In genomic region chr1:23791434-23792047, GRCh38 we compare ENCODE assay signal across 8 cellular contexts. TPM values are rescaled to one million over a fixed set of nuclear protein-coding genes. Genes with fewer than 3 reads are reported as not detected.
A peak's percentile ranks its signal among the peaks of the same experiment; 100 is the strongest.
DNase-seq lines count a peak whose midpoint lies in the region; ATAC-seq and TF ChIP-seq lines count a peak whose summit lies in the region.

No MANE protein-coding gene starts in this region.

- H2AK5ac ChIP-seq in mesendoderm (ENCODE audit: low read length), result no peak overlapping the region

- H3K56ac ChIP-seq in mesendoderm (ENCODE audit: low read length), result peak overlapping the region; percentile 88

- H3K23ac ChIP-seq in mesendoderm (ENCODE audit: low read length), result no peak overlapping the region

- peaks cover 3% of the 10 kb centered on the region for H3K79me1 ChIP-seq in mesendoderm (ENCODE audit: low read length)

- no peak overlapping the region for H2BK120ac ChIP-seq in mesendoderm (ENCODE audit: low read depth, low read length)

- WGBS in mesendoderm (ENCODE audit: extremely low coverage, insufficient coverage, low lambda C conversion rate), result no CpG with 5 or more reads among the region's 17 CpGs

- peak overlapping the region; percentile 29 for H3K18ac ChIP-seq in mesendoderm (ENCODE audit: low read length)

- H3K9ac ChIP-seq in mesendoderm (ENCODE audit: low read length), result peak overlapping the region; percentile 78

- TF ChIP-seq CTCF in AG10803 (conservative IDR thresholded peaks at IDR 0.05; ENCODE audit: low read length), result no peak
- no peak for TF ChIP-seq CTCF in dorsolateral prefrontal cortex (IDR thresholded peaks at IDR 0.05 in 54 of 56, conservative IDR thresholded peaks at IDR 0.05 in 2 of 56; ENCODE audit: low read depth in 1 of 56, partially characterized antibody in 56 of 56)

- ATAC-seq in GM19395 (IDR thresholded peaks at IDR 0.05; ENCODE audit: unreplicated experiment) (peak; percentile 5), SK-N-SH treated with all-trans-retinoic acid at 6 μM for 48 hours (peak; percentile 45), GM18870 (IDR thresholded peaks at IDR 0.05; ENCODE audit: unreplicated experiment) (no peak)

- no peak overlapping the region for H4K8ac ChIP-seq in mesendoderm (ENCODE audit: low read depth, low read length)

- H3K79me2 ChIP-seq in mesendoderm (ENCODE audit: control insufficient read depth, insufficient read depth, low read length), result peaks cover 18% of the 10 kb centered on the region

- H3K4me2 ChIP-seq in mesendoderm (ENCODE audit: low read length), result peak overlapping the region; percentile 69

- no peak overlapping the region for H2BK5ac ChIP-seq in mesendoderm (ENCODE audit: low read length)

- no peak overlapping the region for H4K5ac ChIP-seq in mesendoderm (ENCODE audit: low read length)

- H3K4me3 ChIP-seq in AG10803 (ENCODE audit: low read length), result peak overlapping the region; percentile 92
- peak overlapping the region; percentile 55 to 91 (median 76) for H3K4me3 ChIP-seq in dorsolateral prefrontal cortex
- peak overlapping the region; percentile 85 for H3K4me3 ChIP-seq in mesendoderm (ENCODE audit: low read length)

- peaks cover 2% of the 10 kb centered on the region for H3K36me3 ChIP-seq in mesendoderm (ENCODE audit: control insufficient read depth, insufficient read depth, low read length)

- DNase-seq in AG10803 (ENCODE audit: low read depth), result no peak
- DNase-seq in dorsolateral prefrontal cortex, result peak in 1 of 10 donors; percentile 42
- DNase-seq in mesendoderm, result peak; percentile 75
- DNase-seq in ureter (ENCODE audit: low spot score), result peak; percentile 73
- no peak for DNase-seq in NCI-H2081 treated with DMSO at 0.1 percent for 48 hours (lab: John Stamatoyannopoulos, UW)

- no peak overlapping the region for H2BK15ac ChIP-seq in mesendoderm (replicated peaks; ENCODE audit: low read depth)

- peak overlapping the region; percentile 89 for H3K4ac ChIP-seq in mesendoderm (ENCODE audit: low read depth, low read length)

- peak overlapping the region in 55 of 59 donors; percentile 16 to 84 (median 69) for H3K27ac ChIP-seq in dorsolateral prefrontal cortex
- H3K27ac ChIP-seq in mesendoderm (ENCODE audit: low read depth, low read length), result peak overlapping the region; percentile 20

- intact Hi-C loops in dorsolateral prefrontal cortex (cut with DNase I), result loop anchor here in 1 of 2 donors (2.0 kb wide), 1 partner anchor 13 kb away; the partner anchor contains the start of gene PITHD1

- H3K27me3 ChIP-seq in dorsolateral prefrontal cortex (no peaks in the 10 kb centered on the region), mesendoderm (ENCODE audit: insufficient read depth, low read length, poor library complexity) (no peaks in the 10 kb centered on the region)

- H3K4me1 ChIP-seq in mesendoderm (ENCODE audit: control insufficient read depth, low read depth, low read length), result peaks cover 4% of the 10 kb centered on the region

TF ChIP-seq in SK-N-SH treated with all-trans-retinoic acid at 6 μM for 48 hours, 23 proteins besides CTCF, POLR2A, EP300 and RAD21:
- TF ChIP-seq, protein P1, sequence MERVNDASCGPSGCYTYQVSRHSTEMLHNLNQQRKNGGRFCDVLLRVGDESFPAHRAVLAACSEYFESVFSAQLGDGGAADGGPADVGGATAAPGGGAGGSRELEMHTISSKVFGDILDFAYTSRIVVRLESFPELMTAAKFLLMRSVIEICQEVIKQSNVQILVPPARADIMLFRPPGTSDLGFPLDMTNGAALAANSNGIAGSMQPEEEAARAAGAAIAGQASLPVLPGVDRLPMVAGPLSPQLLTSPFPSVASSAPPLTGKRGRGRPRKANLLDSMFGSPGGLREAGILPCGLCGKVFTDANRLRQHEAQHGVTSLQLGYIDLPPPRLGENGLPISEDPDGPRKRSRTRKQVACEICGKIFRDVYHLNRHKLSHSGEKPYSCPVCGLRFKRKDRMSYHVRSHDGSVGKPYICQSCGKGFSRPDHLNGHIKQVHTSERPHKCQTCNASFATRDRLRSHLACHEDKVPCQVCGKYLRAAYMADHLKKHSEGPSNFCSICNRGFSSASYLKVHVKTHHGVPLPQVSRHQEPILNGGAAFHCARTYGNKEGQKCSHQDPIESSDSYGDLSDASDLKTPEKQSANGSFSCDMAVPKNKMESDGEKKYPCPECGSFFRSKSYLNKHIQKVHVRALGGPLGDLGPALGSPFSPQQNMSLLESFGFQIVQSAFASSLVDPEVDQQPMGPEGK (CRISPR knock-in tag; IDR thresholded peaks at IDR 0.05; ENCODE audit: borderline replicate concordance), result no peak

RNA-seq across cellular contexts. Expression of gene LYPLA2, which starts 0.6 kb away (rescaled TPM):
- total RNA-seq in dorsolateral prefrontal cortex (10 to 100 TPM; 18.6 to 38.2 (median 26.9) TPM), ureter (68.6 TPM)
- polyA plus RNA-seq in mesendoderm (2013, experiment 1 of 2), result 107 TPM
- polyA plus RNA-seq in mesendoderm (2013, experiment 2 of 2), result 108 TPM

RNA-seq across cellular contexts. Expression of gene GALE, which starts 9.0 kb away (rescaled TPM):
- total RNA-seq in dorsolateral prefrontal cortex, result 10 to 100 TPM; 13.2 to 40.0 (median 24.0) TPM
- polyA plus RNA-seq in mesendoderm (2013, experiment 1 of 2), result 19.1 TPM
- 20.7 TPM for polyA plus RNA-seq in mesendoderm (2013, experiment 2 of 2)
- total RNA-seq in ureter, result 77.2 TPM

RNA-seq across cellular contexts. Expression of gene PITHD1, which starts 13.3 kb away (rescaled TPM):
- total RNA-seq in dorsolateral prefrontal cortex (100 to 1,000 TPM in 113 of 120 experiments, 10 to 100 TPM in 7; 72.3 to 213 (median 157) TPM), ureter (44.1 TPM)
- 34.0 TPM for polyA plus RNA-seq in mesendoderm (2013, experiment 1 of 2)
- 34.8 TPM for polyA plus RNA-seq in mesendoderm (2013, experiment 2 of 2)

RNA-seq across cellular contexts. Expression of gene HMGCL, which starts 33.7 kb away (rescaled TPM):
- total RNA-seq in dorsolateral prefrontal cortex (10 to 100 TPM; 13.4 to 38.9 (median 24.4) TPM), ureter (54.1 TPM)
- polyA plus RNA-seq in mesendoderm (2013, experiment 1 of 2), result 3.7 TPM
- 3.7 TPM for polyA plus RNA-seq in mesendoderm (2013, experiment 2 of 2)

RNA-seq across cellular contexts. Expression of gene ELOA, which starts 48.3 kb away (rescaled TPM):
- total RNA-seq in dorsolateral prefrontal cortex (10 to 100 TPM; 22.2 to 40.6 (median 28.2) TPM), ureter (45.6 TPM)
- polyA plus RNA-seq in mesendoderm (2013, experiment 1 of 2), result 50.4 TPM
- polyA plus RNA-seq in mesendoderm (2013, experiment 2 of 2), result 51.3 TPM

Comparison
In these comparisons a context has a peak if more than half of its experiments do, and no peak if none do; other contexts are left out.
1. DNase-seq: peak in mesendoderm (single experiment) and ureter (single experiment); none in AG10803 (single experiment) and NCI-H2081 treated with DMSO at 0.1 percent for 48 hours (single experiment).
2. Peak in every context shown above with its lines, with median percentiles within 50 percentile points of each other: H3K4me3 ChIP-seq.